In genomic region chr15:38176696-38177095, GRCh38 we compare ENCODE assay signal across 24 cellular contexts.
"Had no signal": no experiment of that assay in that cellular context is flagged by ENCODE, and none has a peak within 500 bp of the region (broad histone marks: within the 10 kb centered on the region; RNA-seq: fewer than 3 reads in every experiment).

No MANE protein-coding gene starts in this region.

- H3K4me2 ChIP-seq: hepatocyte had no signal

- H3K9me3 ChIP-seq: lower lobe of right lung, mucosa of descending colon, tibial artery had no signal

- H3K27ac ChIP-seq: epithelial cell of prostate, hepatocyte, lower lobe of right lung, parathyroid adenoma, tibial artery had no signal

- H3K79me2 ChIP-seq: hepatocyte, parathyroid adenoma had no signal

- ATAC-seq: left lobe of liver; lower lobe of right lung; mucosa of descending colon; right cardiac atrium; stimulated activated naive CD8-positive, alpha-beta T cell treated with anti-CD3 and anti-CD28 coated beads, Interleukin-15, amount 100 ng/mL, for 72 hours had no signal

- H3K4me3 ChIP-seq: hepatocyte, lower lobe of right lung, mucosa of descending colon, tibial artery had no signal

- DNase-seq: activated CD4-positive, alpha-beta T cell treated with anti-CD3 and anti-CD28 coated beads, Interleukin-2, amount 50 U/mL, for 4 hours; activated CD8-positive, alpha-beta memory T cell treated with anti-CD3 and anti-CD28 coated beads, Interleukin-2, amount 50 U/mL, for 48 hours; activated effector memory CD4-positive, alpha-beta T cell treated with anti-CD3 and anti-CD28 coated beads, Interleukin-2, amount 50 U/mL, for 16 hours; activated naive CD4-positive, alpha-beta T cell treated with anti-CD3 and anti-CD28 coated beads, Interleukin-2, amount 10 ng/mL, durations not matched to agents 7 days and 5 days; activated naive CD8-positive, alpha-beta T cell treated with anti-CD3 and anti-CD28 coated beads, Interleukin-2, amount 50 U/mL, for 24 hours; cerebellar nuclear complex; cortex of kidney; foreskin melanocyte; glutamatergic neuron; immature natural killer cell; lower lobe of right lung; mesendoderm; mucosa of descending colon; nephron progenitor cell; nucleus accumbens; right cardiac atrium; stimulated activated CD4-positive, alpha-beta T cell treated with anti-CD3 and anti-CD28 coated beads, Interleukin-12 subunit alpha, Interleukin-12 subunit beta, amount 100 ng/mL, for 4 hours; stimulated activated naive CD8-positive, alpha-beta T cell treated with anti-CD3 and anti-CD28 coated beads, Interleukin-15, amount 100 ng/mL, for 72 hours; T-helper 1 cell; tibial artery had no signal

- H3K36me3 ChIP-seq: lower lobe of right lung, tibial artery had no signal

- H3K27me3 ChIP-seq: hepatocyte had no signal

- H3K9ac ChIP-seq: parathyroid adenoma had no signal

- H2AFZ ChIP-seq: hepatocyte, parathyroid adenoma had no signal

- H3K4me1 ChIP-seq: lower lobe of right lung, parathyroid adenoma, tibial artery had no signal
